In the genomic region with DNA sequence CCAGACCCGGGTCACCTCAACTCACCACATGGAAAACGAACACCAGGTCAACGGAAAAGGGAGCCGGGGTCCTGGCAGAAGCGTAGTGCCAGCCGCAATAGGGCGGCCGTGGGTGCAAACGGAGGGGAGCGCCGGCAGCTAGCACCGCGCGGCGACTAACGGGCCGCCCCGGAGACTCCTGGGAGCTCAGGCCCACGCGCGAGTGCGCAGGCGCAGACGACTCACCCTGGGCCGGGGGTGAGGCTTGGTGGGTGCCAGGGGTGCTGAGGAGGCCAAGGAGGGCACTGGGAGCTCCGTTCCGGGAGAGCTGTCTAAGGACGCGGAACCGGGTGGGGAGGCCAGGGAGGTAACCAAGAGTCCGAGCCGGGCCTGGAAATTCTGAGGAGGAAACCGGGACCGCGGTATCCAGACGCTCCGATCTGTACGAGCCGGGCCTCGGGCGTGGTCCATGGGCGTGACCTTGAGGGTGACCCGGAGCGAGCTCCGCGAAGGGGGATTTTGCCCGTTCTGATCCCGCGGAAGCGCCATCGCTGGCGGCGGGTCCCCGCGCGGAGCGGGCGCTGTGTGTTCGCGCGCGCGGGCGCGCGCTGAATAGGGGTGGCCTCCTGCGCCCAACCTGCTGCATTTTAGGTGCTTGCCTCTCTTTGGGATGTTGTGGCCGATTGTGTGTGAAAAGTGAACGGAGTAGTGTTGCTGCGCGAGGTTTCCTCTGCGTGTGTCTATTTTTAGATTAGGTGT, we compare ENCODE assay signal across 1 cellular context.
TF ChIP-seq lines count a peak whose summit lies in the region.

TSS of gene ZNF382 (plus strand) at position 213 of the 738 bp plus-strand sequence. CDS start 4,602 bp downstream, outside the sequence.

TF ChIP-seq in WTC11, 78 proteins besides CTCF, POLR2A, EP300 and RAD21 (continued from another document and continues in another):
- TF ChIP-seq E2F1 (CRISPR knock-in tag; IDR thresholded peaks at IDR 0.05) = no peak
- TF ChIP-seq ZBTB21 (CRISPR knock-in tag; IDR thresholded peaks at IDR 0.05; ENCODE audit: borderline replicate concordance) = peak; percentile 63; the same call in 1 of the 2 replicates
- TF ChIP-seq ZNF219 (CRISPR knock-in tag; IDR thresholded peaks at IDR 0.05; ENCODE audit: borderline replicate concordance) = no peak
- TF ChIP-seq ZSCAN18 (CRISPR knock-in tag; IDR thresholded peaks at IDR 0.05) = no peak
- no peak for TF ChIP-seq JUN (CRISPR knock-in tag; IDR thresholded peaks at IDR 0.05)
- TF ChIP-seq ZNF232 (CRISPR knock-in tag; IDR thresholded peaks at IDR 0.05) = no peak
- TF ChIP-seq, protein P1, sequence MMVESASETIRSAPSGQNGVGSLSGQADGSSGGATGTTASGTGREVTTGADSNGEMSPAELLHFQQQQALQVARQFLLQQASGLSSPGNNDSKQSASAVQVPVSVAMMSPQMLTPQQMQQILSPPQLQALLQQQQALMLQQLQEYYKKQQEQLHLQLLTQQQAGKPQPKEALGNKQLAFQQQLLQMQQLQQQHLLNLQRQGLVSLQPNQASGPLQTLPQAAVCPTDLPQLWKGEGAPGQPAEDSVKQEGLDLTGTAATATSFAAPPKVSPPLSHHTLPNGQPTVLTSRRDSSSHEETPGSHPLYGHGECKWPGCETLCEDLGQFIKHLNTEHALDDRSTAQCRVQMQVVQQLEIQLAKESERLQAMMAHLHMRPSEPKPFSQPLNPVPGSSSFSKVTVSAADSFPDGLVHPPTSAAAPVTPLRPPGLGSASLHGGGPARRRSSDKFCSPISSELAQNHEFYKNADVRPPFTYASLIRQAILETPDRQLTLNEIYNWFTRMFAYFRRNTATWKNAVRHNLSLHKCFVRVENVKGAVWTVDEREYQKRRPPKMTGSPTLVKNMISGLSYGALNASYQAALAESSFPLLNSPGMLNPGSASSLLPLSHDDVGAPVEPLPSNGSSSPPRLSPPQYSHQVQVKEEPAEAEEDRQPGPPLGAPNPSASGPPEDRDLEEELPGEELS (CRISPR knock-in tag; IDR thresholded peaks at IDR 0.05) = no peak
- TF ChIP-seq GRHL2 (CRISPR knock-in tag; IDR thresholded peaks at IDR 0.05; ENCODE audit: insufficient replicate concordance, severe bottlenecking) = no peak
- TF ChIP-seq ZNF138 (CRISPR knock-in tag; conservative IDR thresholded peaks at IDR 0.05) = peak; percentile 41; the same call in 1 of the 2 replicates
- no peak for TF ChIP-seq KAT7 (CRISPR knock-in tag; IDR thresholded peaks at IDR 0.05; ENCODE audit: borderline replicate concordance)
- TF ChIP-seq NFATC4 (CRISPR knock-in tag; IDR thresholded peaks at IDR 0.05) = no peak
- TF ChIP-seq TEAD1 (CRISPR knock-in tag; IDR thresholded peaks at IDR 0.05) = no peak
- TF ChIP-seq, protein P2, sequence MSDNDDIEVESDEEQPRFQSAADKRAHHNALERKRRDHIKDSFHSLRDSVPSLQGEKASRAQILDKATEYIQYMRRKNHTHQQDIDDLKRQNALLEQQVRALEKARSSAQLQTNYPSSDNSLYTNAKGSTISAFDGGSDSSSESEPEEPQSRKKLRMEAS (CRISPR knock-in tag; IDR thresholded peaks at IDR 0.05) = peak; percentile 35; the same call in 1 of the 2 replicates
- no peak for TF ChIP-seq NR3C1 (CRISPR knock-in tag; conservative IDR thresholded peaks at IDR 0.05; ENCODE audit: low read depth)
- TF ChIP-seq, protein P3, sequence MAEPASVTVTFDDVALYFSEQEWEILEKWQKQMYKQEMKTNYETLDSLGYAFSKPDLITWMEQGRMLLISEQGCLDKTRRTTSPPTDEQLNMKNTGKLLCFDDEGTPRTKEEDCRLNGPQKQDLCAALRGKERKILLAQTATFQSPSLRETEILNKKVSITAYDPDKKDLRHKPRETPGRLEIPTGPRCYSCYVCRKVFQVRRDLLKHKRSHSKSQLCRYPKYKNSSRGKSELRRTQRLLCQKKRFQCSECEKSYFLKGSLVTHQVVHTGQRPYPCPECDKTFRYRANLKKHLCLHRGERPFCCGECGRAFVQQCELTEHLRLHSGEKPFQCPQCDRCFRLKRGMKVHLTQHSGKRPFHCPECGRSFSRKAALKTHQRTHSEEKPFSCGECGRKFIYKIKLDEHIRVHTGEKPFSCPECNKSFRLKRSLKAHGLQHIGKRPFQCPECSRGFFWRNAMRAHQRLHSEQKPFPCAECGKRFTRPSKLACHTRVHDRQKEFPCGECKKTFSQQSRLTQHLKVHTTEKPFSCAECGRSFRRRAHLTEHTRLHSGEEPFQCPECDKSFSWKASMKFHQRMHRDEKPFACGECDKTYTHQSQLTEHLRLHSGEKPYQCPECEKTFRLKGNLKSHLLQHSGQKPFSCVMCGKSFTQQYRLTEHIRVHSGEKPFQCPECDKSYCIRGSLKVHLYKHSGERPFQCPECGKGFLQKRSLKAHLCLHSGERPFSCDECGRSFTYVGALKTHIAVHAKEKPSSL (CRISPR knock-in tag; conservative IDR thresholded peaks at IDR 0.05) = no peak
- no peak for TF ChIP-seq NFYB (CRISPR knock-in tag; conservative IDR thresholded peaks at IDR 0.05; ENCODE audit: low read depth)
- no peak for TF ChIP-seq NR2C2 (CRISPR knock-in tag; IDR thresholded peaks at IDR 0.05)
- TF ChIP-seq USF1 (CRISPR knock-in tag; IDR thresholded peaks at IDR 0.05) = no peak
- TF ChIP-seq ERG (CRISPR knock-in tag; IDR thresholded peaks at IDR 0.05) = no peak
- TF ChIP-seq ZNF532 (CRISPR knock-in tag; IDR thresholded peaks at IDR 0.05; ENCODE audit: borderline replicate concordance) = no peak
- no peak for TF ChIP-seq ZNF423 (CRISPR knock-in tag; IDR thresholded peaks at IDR 0.05)
- peak; percentile 33; the same call in 1 of the 2 replicates for TF ChIP-seq CBFB (CRISPR knock-in tag; IDR thresholded peaks at IDR 0.05; ENCODE audit: low read depth)
- no peak for TF ChIP-seq CREM (CRISPR knock-in tag; IDR thresholded peaks at IDR 0.05)
- TF ChIP-seq JAZF1 (CRISPR knock-in tag; IDR thresholded peaks at IDR 0.05) = no peak
- no peak for TF ChIP-seq OVOL2 (CRISPR knock-in tag; IDR thresholded peaks at IDR 0.05; ENCODE audit: borderline replicate concordance)
- no peak for TF ChIP-seq CREB1 (CRISPR knock-in tag; IDR thresholded peaks at IDR 0.05)
- TF ChIP-seq, protein P4, sequence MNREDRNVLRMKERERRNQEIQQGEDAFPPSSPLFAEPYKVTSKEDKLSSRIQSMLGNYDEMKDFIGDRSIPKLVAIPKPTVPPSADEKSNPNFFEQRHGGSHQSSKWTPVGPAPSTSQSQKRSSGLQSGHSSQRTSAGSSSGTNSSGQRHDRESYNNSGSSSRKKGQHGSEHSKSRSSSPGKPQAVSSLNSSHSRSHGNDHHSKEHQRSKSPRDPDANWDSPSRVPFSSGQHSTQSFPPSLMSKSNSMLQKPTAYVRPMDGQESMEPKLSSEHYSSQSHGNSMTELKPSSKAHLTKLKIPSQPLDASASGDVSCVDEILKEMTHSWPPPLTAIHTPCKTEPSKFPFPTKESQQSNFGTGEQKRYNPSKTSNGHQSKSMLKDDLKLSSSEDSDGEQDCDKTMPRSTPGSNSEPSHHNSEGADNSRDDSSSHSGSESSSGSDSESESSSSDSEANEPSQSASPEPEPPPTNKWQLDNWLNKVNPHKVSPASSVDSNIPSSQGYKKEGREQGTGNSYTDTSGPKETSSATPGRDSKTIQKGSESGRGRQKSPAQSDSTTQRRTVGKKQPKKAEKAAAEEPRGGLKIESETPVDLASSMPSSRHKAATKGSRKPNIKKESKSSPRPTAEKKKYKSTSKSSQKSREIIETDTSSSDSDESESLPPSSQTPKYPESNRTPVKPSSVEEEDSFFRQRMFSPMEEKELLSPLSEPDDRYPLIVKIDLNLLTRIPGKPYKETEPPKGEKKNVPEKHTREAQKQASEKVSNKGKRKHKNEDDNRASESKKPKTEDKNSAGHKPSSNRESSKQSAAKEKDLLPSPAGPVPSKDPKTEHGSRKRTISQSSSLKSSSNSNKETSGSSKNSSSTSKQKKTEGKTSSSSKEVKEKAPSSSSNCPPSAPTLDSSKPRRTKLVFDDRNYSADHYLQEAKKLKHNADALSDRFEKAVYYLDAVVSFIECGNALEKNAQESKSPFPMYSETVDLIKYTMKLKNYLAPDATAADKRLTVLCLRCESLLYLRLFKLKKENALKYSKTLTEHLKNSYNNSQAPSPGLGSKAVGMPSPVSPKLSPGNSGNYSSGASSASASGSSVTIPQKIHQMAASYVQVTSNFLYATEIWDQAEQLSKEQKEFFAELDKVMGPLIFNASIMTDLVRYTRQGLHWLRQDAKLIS (CRISPR knock-in tag; IDR thresholded peaks at IDR 0.05; ENCODE audit: borderline replicate concordance) = no peak
- TF ChIP-seq SOX15 (CRISPR knock-in tag; IDR thresholded peaks at IDR 0.05) = no peak
- no peak for TF ChIP-seq ATF6 (CRISPR knock-in tag; IDR thresholded peaks at IDR 0.05)
- no peak for TF ChIP-seq NR1H2 (CRISPR knock-in tag; IDR thresholded peaks at IDR 0.05)
- TF ChIP-seq ATF1 (CRISPR knock-in tag; IDR thresholded peaks at IDR 0.05) = no peak
- no peak for TF ChIP-seq HMGA2 (CRISPR knock-in tag; IDR thresholded peaks at IDR 0.05)
